In the genomic region with DNA sequence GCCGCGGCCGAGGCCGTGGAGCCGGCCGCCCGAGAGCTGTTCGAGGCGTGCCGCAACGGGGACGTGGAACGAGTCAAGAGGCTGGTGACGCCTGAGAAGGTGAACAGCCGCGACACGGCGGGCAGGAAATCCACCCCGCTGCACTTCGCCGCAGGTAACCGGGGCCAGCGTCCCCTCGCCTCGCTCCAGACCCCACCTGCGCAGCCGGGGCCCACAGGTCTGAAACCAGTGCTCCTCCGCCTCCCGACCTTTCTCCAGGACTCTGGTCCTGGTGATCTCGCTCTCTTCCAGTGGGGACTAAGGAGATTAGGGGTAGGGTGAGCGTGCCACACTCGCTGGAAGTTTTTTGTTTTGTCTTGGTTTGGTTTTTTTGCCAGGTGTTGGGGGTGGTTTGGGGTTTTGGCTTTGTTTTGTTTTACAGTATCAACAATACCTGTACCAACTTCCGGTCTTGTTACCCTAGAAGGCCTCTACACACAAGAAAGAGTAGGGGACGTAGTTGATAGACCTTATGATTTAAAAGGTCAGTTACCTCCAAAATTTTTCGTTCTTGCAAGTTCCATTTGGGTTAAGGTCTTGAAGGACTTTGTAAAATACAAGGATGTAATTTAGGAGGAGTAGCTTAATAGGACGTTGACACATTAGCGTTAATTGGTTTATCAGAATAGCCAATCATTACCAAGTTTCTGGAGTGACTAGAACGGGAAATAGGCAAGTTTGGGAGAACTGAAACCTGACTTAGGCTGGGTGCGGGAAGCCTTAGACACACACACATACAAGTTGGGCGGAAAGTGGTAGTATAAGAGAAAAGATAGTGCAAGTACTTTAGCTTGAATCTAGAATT, we compare ENCODE assay signal across 8 cellular contexts. TPM values are rescaled to one million over a fixed set of nuclear protein-coding genes. Genes with fewer than 3 reads are reported as not detected.
DNase-seq lines count a peak whose midpoint lies in the region; ATAC-seq and TF ChIP-seq lines count a peak whose summit lies in the region.

No MANE protein-coding gene starts in this region.

- peak overlapping the region; percentile 89 for H2AFZ ChIP-seq in PC-9

- H3K27me3 ChIP-seq in PC-9 (ENCODE audit: insufficient read depth, low read depth) (no peaks in the 10 kb centered on the region), heart left ventricle (no peaks in the 10 kb centered on the region)

- peak in 1 of 2 donors; percentile 10 for TF ChIP-seq POLR2A in heart left ventricle (IDR thresholded peaks at IDR 0.05)

- CTCF ChIA-PET in PC-9 (lab: Charles Lee) = no interaction called here

- H3K36me3 Mint-ChIP-seq in CD14-positive monocyte = peaks cover 16 to 23% of the 10 kb centered on the region in 2 donors
- peaks cover 23% of the 10 kb centered on the region for H3K36me3 Mint-ChIP-seq in activated naive CD8-positive, alpha-beta T cell treated with anti-CD3 and anti-CD28 coated beads, Interleukin-2, amount 10 ng/mL, durations not matched to agents 7 days and 5 days

- no TSS peak for BruUV-seq in PC-9 (replicated peaks; lab: Mats Ljungman, UMichigan)

- H3K9me3 ChIP-seq in PC-9 (ENCODE audit: insufficient read depth, low read depth) (no peaks in the 10 kb centered on the region), heart left ventricle (no peaks in the 10 kb centered on the region)

- ATAC-seq in GM18909 (IDR thresholded peaks at IDR 0.05; ENCODE audit: poor library complexity, unreplicated experiment) = peak; percentile 47
- peak; percentile 38 for ATAC-seq in HG03108 (IDR thresholded peaks at IDR 0.05; ENCODE audit: unreplicated experiment)
- ATAC-seq in activated naive CD8-positive, alpha-beta T cell treated with anti-CD3 and anti-CD28 coated beads, Interleukin-2, amount 10 ng/mL, durations not matched to agents 7 days and 5 days (ENCODE audit: low read depth) = peak; percentile 69
- ATAC-seq in heart left ventricle = peak in 3 of 4 donors; percentile 4 to 42 (median 18)

- peak overlapping the region; percentile 99 for H3K4me2 ChIP-seq in PC-9

- peaks cover 14% of the 10 kb centered on the region; the same call in 1 of the 2 replicates for H4K20me1 ChIP-seq in PC-9 (ENCODE audit: insufficient read depth)

- POLR2A ChIA-PET in PC-9 (lab: Charles Lee; ENCODE audit: unreplicated experiment) = interaction anchor here (0.7 kb wide), 1 partner anchor 35 kb away, joined by 3 read pairs; no protein-coding TSS in a partner anchor
- POLR2A ChIA-PET in activated naive CD8-positive, alpha-beta T cell treated with anti-CD3 and anti-CD28 coated beads, Interleukin-2, amount 10 ng/mL, durations not matched to agents 7 days and 5 days (lab: Charles Lee) = interaction anchor here (0.5 to 2.6 kb wide), 9 partner anchors 19 to 1698 kb away, joined by 3 to 21 read pairs (median 3); partner anchors contain the start of genes BTAF1 and CEP55

- no peak for TF ChIP-seq CTCF in CD14-positive monocyte (IDR thresholded peaks at IDR 0.05)
- no peak for TF ChIP-seq CTCF in PC-9 (conservative IDR thresholded peaks at IDR 0.05)
- no peak for TF ChIP-seq CTCF in heart left ventricle (IDR thresholded peaks at IDR 0.05)

- WGBS in heart left ventricle, 4 donors = 0% methylated on average over 13 to 40 of the region's 40 CpGs

- no peaks in the 10 kb centered on the region for H3K9me2 ChIP-seq in PC-9 (ENCODE audit: insufficient read depth)

- no peaks in the 10 kb centered on the region for H3K9me3 Mint-ChIP-seq in CD14-positive monocyte
- no peaks in the 10 kb centered on the region for H3K9me3 Mint-ChIP-seq in activated naive CD8-positive, alpha-beta T cell treated with anti-CD3 and anti-CD28 coated beads, Interleukin-2, amount 10 ng/mL, durations not matched to agents 7 days and 5 days

- H3F3A ChIP-seq in PC-9 (ENCODE audit: insufficient read depth, low read depth) = peaks cover 20% of the 10 kb centered on the region

- peaks cover 37% of the 10 kb centered on the region for H3K4me1 ChIP-seq in PC-9 (replicated peaks; ENCODE audit: insufficient read depth)
- peaks cover 0 to 59% (median 35%) of the 10 kb centered on the region in 12 donors for H3K4me1 ChIP-seq in heart left ventricle

- DNase-seq in CD14-positive monocyte (ENCODE audit: low spot score) (peak; percentile 51), PC-9 (peak in 1 of 2 experiments; percentile 15), heart left ventricle (peak in 1 of 5 donors; percentile 23), posterior cingulate gyrus (peak in 6 of 10 donors; percentile 11 to 88 (median 15)), cerebellar nuclear complex (lab: John Stamatoyannopoulos, UW) (no peak)
- DNase-seq in activated naive CD8-positive, alpha-beta T cell treated with anti-CD3 and anti-CD28 coated beads, Interleukin-2, amount 10 ng/mL, durations not matched to agents 7 days and 5 days = no peak

- intact Hi-C loops in CD14-positive monocyte (cut with micrococcal nuclease) (loop anchor here (5.0 kb wide), 2 partner anchors 123 to 128 kb away; partner anchors contain the start of gene BTAF1 (in 1 of the 2)), PC-9 (cut with micrococcal nuclease; ENCODE audit: unreplicated experiment) (no loop called here), heart left ventricle (cut with DNase I) (loop anchor here in 2 of 10 donors (5.0 to 10.0 kb wide), 2 partner anchors 106 to 123 kb away; partner anchors contain the start of genes BTAF1 (in 1 of the 2) and FGFBP3 (in 1 of the 2)), posterior cingulate gyrus (cut with DNase I) (loop anchor here (5.0 to 10.0 kb wide), 2 partner anchors 167 to 776 kb away; partner anchors contain the start of genes IDE and PPP1R3C)

- peak overlapping the region; percentile 94 to 98 for H3K4me3 Mint-ChIP-seq in CD14-positive monocyte
- H3K4me3 Mint-ChIP-seq in activated naive CD8-positive, alpha-beta T cell treated with anti-CD3 and anti-CD28 coated beads, Interleukin-2, amount 10 ng/mL, durations not matched to agents 7 days and 5 days = peak overlapping the region; percentile 97

- H3K27ac ChIP-seq in PC-9 (peak overlapping the region; percentile 83), heart left ventricle (peak overlapping the region; percentile 82 to 98 (median 97))

- H3K27ac Mint-ChIP-seq in CD14-positive monocyte = peak overlapping the region; percentile 91 to 97 (median 94)
- H3K27ac Mint-ChIP-seq in activated naive CD8-positive, alpha-beta T cell treated with anti-CD3 and anti-CD28 coated beads, Interleukin-2, amount 10 ng/mL, durations not matched to agents 7 days and 5 days = peak overlapping the region; percentile 99

- peak overlapping the region; percentile 96 for H3K4me3 ChIP-seq in PC-9
- H3K4me3 ChIP-seq in heart left ventricle = peak overlapping the region; percentile 76 to 99 (median 92)

- peaks cover 47% of the 10 kb centered on the region for H3K4me1 Mint-ChIP-seq in CD14-positive monocyte
- peaks cover 44% of the 10 kb centered on the region for H3K4me1 Mint-ChIP-seq in activated naive CD8-positive, alpha-beta T cell treated with anti-CD3 and anti-CD28 coated beads, Interleukin-2, amount 10 ng/mL, durations not matched to agents 7 days and 5 days

- peaks cover 63% of the 10 kb centered on the region for H3K79me2 ChIP-seq in PC-9 (ENCODE audit: low read depth)

- peaks cover 0 to 3% (median 0%) of the 10 kb centered on the region in 3 donors for H3K27me3 Mint-ChIP-seq in CD14-positive monocyte (ENCODE audit: low read depth in 3 of 3)
- H3K27me3 Mint-ChIP-seq in activated naive CD8-positive, alpha-beta T cell treated with anti-CD3 and anti-CD28 coated beads, Interleukin-2, amount 10 ng/mL, durations not matched to agents 7 days and 5 days = no peaks in the 10 kb centered on the region

- peaks cover 4% of the 10 kb centered on the region; the same call in 1 of the 2 replicates for H3K36me3 ChIP-seq in PC-9 (ENCODE audit: low read depth)
- peaks cover 0 to 22% (median 0%) of the 10 kb centered on the region in 9 donors for H3K36me3 ChIP-seq in heart left ventricle

RNA-seq across cellular contexts. Expression of gene TNKS2, which starts 0.7 kb away (rescaled TPM):
- 10 to 100 TPM; 20.7 to 20.9 TPM for polyA plus RNA-seq in CD14-positive monocyte
- 22.1 and 25.4 TPM in 2 replicates for total RNA-seq in PC-9 (2021)
- total RNA-seq in activated naive CD8-positive, alpha-beta T cell treated with anti-CD3 and anti-CD28 coated beads, Interleukin-2, amount 10 ng/mL, durations not matched to agents 7 days and 5 days = 10 to 100 TPM; 40.7 to 43.2 TPM
- 10 to 100 TPM; 10.3 to 24.7 (median 15.4) TPM for total RNA-seq in heart left ventricle
- polyA plus RNA-seq in heart left ventricle = 1 to 10 TPM; 4.0 to 9.2 TPM

Comparison
In these comparisons a context has a peak if more than half of its experiments do, and no peak if none do; other contexts are left out.
1. DNase-seq: peak in CD14-positive monocyte (single experiment) and posterior cingulate gyrus (6 of 10); none in activated naive CD8-positive, alpha-beta T cell treated with anti-CD3 and anti-CD28 coated beads, Interleukin-2, amount 10 ng/mL, durations not matched to agents 7 days and 5 days (single experiment) and cerebellar nuclear complex (0 of 2).
2. ATAC-seq: peak in every context shown above with its lines; median percentile 69 in activated naive CD8-positive, alpha-beta T cell treated with anti-CD3 and anti-CD28 coated beads, Interleukin-2, amount 10 ng/mL, durations not matched to agents 7 days and 5 days; 47 in GM18909; 38 in HG03108; 18 in heart left ventricle.